In the genomic region with DNA sequence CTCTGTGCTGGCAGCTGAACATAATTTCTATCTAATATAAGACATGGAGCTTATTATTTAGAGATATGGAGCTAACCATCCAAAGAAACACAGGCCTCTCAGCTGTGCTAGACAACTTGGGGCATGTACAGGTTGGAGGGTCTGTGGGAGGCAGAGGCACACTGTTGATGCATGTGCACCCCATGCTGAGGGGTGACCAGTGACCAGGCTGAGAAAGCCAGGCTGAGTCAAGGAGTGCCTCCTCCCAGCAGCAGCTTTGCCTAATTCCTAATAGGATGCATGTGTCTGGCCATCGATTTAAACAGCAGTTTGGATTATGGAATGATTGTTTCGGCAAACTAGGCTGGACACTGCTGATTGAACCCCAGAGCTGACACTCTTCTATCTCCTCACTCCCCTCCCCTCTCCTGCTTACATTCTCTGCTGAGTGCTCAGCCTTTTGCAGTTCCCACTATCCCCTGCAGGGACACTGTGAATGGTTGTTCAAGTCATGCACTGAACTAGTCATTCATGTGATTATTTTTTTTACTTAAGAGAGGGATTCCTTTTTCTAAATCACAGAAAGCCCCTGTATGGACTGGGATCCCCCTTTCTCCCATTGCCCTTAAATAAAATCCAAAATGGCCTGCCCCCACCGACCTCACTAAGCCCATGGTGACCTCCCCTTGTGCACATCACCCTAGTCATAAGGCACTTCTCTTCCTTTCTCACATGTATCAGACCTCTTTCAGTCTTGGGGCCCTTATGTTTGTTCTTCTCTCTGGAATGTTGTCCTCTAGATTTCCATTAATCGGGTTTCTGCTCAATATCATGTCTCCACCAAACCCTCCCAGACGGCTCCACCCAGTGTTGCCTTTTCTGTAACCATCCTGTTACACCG, we compare ENCODE assay signal across 2 cellular contexts.
TF ChIP-seq lines count a peak whose summit lies in the region.

No MANE protein-coding gene starts in this region.

TF ChIP-seq in K562, 482 proteins besides CTCF, POLR2A, EP300 and RAD21 (continued from another document):
- TF ChIP-seq, protein P1, sequence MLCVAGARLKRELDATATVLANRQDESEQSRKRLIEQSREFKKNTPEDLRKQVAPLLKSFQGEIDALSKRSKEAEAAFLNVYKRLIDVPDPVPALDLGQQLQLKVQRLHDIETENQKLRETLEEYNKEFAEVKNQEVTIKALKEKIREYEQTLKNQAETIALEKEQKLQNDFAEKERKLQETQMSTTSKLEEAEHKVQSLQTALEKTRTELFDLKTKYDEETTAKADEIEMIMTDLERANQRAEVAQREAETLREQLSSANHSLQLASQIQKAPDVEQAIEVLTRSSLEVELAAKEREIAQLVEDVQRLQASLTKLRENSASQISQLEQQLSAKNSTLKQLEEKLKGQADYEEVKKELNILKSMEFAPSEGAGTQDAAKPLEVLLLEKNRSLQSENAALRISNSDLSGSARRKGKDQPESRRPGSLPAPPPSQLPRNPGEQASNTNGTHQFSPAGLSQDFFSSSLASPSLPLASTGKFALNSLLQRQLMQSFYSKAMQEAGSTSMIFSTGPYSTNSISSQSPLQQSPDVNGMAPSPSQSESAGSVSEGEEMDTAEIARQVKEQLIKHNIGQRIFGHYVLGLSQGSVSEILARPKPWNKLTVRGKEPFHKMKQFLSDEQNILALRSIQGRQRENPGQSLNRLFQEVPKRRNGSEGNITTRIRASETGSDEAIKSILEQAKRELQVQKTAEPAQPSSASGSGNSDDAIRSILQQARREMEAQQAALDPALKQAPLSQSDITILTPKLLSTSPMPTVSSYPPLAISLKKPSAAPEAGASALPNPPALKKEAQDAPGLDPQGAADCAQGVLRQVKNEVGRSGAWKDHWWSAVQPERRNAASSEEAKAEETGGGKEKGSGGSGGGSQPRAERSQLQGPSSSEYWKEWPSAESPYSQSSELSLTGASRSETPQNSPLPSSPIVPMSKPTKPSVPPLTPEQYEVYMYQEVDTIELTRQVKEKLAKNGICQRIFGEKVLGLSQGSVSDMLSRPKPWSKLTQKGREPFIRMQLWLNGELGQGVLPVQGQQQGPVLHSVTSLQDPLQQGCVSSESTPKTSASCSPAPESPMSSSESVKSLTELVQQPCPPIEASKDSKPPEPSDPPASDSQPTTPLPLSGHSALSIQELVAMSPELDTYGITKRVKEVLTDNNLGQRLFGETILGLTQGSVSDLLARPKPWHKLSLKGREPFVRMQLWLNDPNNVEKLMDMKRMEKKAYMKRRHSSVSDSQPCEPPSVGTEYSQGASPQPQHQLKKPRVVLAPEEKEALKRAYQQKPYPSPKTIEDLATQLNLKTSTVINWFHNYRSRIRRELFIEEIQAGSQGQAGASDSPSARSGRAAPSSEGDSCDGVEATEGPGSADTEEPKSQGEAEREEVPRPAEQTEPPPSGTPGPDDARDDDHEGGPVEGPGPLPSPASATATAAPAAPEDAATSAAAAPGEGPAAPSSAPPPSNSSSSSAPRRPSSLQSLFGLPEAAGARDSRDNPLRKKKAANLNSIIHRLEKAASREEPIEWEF (CRISPR knock-in tag; IDR thresholded peaks at IDR 0.05), result no peak
- TF ChIP-seq ZNF311 (CRISPR knock-in tag; IDR thresholded peaks at IDR 0.05) (no peak), ELF4 (CRISPR knock-in tag; IDR thresholded peaks at IDR 0.05) (no peak)
- TF ChIP-seq, protein P2, sequence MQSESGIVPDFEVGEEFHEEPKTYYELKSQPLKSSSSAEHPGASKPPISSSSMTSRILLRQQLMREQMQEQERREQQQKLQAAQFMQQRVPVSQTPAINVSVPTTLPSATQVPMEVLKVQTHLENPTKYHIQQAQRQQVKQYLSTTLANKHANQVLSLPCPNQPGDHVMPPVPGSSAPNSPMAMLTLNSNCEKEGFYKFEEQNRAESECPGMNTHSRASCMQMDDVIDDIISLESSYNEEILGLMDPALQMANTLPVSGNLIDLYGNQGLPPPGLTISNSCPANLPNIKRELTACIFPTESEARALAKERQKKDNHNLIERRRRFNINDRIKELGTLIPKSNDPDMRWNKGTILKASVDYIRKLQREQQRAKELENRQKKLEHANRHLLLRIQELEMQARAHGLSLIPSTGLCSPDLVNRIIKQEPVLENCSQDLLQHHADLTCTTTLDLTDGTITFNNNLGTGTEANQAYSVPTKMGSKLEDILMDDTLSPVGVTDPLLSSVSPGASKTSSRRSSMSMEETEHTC (IDR thresholded peaks at IDR 0.05), result no peak

TF ChIP-seq in HepG2, 621 proteins besides CTCF, POLR2A, EP300 and RAD21 (continued from another document):
- TF ChIP-seq, protein P3, sequence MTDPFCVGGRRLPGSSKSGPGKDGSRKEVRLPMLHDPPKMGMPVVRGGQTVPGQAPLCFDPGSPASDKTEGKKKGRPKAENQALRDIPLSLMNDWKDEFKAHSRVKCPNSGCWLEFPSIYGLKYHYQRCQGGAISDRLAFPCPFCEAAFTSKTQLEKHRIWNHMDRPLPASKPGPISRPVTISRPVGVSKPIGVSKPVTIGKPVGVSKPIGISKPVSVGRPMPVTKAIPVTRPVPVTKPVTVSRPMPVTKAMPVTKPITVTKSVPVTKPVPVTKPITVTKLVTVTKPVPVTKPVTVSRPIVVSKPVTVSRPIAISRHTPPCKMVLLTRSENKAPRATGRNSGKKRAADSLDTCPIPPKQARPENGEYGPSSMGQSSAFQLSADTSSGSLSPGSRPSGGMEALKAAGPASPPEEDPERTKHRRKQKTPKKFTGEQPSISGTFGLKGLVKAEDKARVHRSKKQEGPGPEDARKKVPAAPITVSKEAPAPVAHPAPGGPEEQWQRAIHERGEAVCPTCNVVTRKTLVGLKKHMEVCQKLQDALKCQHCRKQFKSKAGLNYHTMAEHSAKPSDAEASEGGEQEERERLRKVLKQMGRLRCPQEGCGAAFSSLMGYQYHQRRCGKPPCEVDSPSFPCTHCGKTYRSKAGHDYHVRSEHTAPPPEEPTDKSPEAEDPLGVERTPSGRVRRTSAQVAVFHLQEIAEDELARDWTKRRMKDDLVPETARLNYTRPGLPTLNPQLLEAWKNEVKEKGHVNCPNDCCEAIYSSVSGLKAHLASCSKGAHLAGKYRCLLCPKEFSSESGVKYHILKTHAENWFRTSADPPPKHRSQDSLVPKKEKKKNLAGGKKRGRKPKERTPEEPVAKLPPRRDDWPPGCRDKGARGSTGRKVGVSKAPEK (CRISPR knock-in tag; IDR thresholded peaks at IDR 0.05; ENCODE audit: borderline replicate concordance), result no peak
- TF ChIP-seq ZNF263 (CRISPR knock-in tag; IDR thresholded peaks at IDR 0.05) (no peak), JUNB (CRISPR knock-in tag; IDR thresholded peaks at IDR 0.05; ENCODE audit: borderline replicate concordance) (no peak), ZNF749 (CRISPR knock-in tag; IDR thresholded peaks at IDR 0.05; ENCODE audit: borderline replicate concordance) (no peak), HDAC1 (CRISPR knock-in tag; IDR thresholded peaks at IDR 0.05) (no peak)
- TF ChIP-seq, protein P4, sequence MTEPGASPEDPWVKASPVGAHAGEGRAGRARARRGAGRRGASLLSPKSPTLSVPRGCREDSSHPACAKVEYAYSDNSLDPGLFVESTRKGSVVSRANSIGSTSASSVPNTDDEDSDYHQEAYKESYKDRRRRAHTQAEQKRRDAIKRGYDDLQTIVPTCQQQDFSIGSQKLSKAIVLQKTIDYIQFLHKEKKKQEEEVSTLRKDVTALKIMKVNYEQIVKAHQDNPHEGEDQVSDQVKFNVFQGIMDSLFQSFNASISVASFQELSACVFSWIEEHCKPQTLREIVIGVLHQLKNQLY (CRISPR knock-in tag; IDR thresholded peaks at IDR 0.05), result no peak
- TF ChIP-seq, protein P5, sequence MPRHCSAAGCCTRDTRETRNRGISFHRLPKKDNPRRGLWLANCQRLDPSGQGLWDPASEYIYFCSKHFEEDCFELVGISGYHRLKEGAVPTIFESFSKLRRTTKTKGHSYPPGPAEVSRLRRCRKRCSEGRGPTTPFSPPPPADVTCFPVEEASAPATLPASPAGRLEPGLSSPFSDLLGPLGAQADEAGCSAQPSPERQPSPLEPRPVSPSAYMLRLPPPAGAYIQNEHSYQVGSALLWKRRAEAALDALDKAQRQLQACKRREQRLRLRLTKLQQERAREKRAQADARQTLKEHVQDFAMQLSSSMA (CRISPR knock-in tag; IDR thresholded peaks at IDR 0.05), result no peak
